1 cellular context compared by ENCODE assay signal in genomic region chr4:47914219-47914925, GRCh38.
TF ChIP-seq lines count a peak whose summit lies in the region.

Gene NFXL1 (minus strand): TSS chr4:47914583. CDS start chr4:47914203, 380 bp downstream.

TF ChIP-seq in GM23338, 12 proteins besides CTCF, POLR2A, EP300 and RAD21 (continued from another document):
- TF ChIP-seq POLR2AphosphoS5 (IDR thresholded peaks at IDR 0.05; ENCODE audit: low read depth) (peak; percentile 92), CREB1 (CRISPR knock-in tag; IDR thresholded peaks at IDR 0.05; ENCODE audit: low read depth) (peak; percentile 80), STAT1 (IDR thresholded peaks at IDR 0.05; ENCODE audit: unreplicated experiment) (no peak), ZNF114 (CRISPR knock-in tag; IDR thresholded peaks at IDR 0.05) (no peak), ETS1 (IDR thresholded peaks at IDR 0.05) (peak; percentile 97)
